In the genomic region with DNA sequence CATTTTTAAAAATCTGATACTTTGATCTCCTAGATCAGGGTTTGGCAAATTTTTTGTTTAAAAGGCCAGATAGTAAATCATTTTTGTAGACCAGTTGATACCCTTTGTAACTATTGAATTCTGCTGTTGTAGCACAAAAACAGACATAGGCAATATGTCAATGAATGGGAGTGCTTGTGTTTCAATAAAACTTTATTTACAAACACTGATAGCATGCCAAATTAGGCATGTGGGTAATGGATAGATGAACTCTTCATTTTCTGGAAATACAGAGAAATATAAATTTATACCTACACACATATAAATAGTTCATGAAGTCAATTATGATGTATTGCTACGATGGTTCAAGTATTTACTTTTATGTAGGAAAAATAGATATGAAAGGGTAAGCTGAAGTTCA, we compare ENCODE assay signal across 2 cellular contexts.
A peak's percentile ranks its signal among the peaks of the same experiment; 100 is the strongest.
TF ChIP-seq lines count a peak whose summit lies in the region.

No MANE protein-coding gene starts in this region.

TF ChIP-seq in GM12878, 131 proteins besides CTCF, POLR2A, EP300 and RAD21:
- TF ChIP-seq, protein P1, sequence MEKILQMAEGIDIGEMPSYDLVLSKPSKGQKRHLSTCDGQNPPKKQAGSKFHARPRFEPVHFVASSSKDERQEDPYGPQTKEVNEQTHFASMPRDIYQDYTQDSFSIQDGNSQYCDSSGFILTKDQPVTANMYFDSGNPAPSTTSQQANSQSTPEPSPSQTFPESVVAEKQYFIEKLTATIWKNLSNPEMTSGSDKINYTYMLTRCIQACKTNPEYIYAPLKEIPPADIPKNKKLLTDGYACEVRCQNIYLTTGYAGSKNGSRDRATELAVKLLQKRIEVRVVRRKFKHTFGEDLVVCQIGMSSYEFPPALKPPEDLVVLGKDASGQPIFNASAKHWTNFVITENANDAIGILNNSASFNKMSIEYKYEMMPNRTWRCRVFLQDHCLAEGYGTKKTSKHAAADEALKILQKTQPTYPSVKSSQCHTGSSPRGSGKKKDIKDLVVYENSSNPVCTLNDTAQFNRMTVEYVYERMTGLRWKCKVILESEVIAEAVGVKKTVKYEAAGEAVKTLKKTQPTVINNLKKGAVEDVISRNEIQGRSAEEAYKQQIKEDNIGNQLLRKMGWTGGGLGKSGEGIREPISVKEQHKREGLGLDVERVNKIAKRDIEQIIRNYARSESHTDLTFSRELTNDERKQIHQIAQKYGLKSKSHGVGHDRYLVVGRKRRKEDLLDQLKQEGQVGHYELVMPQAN (conservative IDR thresholded peaks at IDR 0.05): no peak
- TF ChIP-seq, protein P2, sequence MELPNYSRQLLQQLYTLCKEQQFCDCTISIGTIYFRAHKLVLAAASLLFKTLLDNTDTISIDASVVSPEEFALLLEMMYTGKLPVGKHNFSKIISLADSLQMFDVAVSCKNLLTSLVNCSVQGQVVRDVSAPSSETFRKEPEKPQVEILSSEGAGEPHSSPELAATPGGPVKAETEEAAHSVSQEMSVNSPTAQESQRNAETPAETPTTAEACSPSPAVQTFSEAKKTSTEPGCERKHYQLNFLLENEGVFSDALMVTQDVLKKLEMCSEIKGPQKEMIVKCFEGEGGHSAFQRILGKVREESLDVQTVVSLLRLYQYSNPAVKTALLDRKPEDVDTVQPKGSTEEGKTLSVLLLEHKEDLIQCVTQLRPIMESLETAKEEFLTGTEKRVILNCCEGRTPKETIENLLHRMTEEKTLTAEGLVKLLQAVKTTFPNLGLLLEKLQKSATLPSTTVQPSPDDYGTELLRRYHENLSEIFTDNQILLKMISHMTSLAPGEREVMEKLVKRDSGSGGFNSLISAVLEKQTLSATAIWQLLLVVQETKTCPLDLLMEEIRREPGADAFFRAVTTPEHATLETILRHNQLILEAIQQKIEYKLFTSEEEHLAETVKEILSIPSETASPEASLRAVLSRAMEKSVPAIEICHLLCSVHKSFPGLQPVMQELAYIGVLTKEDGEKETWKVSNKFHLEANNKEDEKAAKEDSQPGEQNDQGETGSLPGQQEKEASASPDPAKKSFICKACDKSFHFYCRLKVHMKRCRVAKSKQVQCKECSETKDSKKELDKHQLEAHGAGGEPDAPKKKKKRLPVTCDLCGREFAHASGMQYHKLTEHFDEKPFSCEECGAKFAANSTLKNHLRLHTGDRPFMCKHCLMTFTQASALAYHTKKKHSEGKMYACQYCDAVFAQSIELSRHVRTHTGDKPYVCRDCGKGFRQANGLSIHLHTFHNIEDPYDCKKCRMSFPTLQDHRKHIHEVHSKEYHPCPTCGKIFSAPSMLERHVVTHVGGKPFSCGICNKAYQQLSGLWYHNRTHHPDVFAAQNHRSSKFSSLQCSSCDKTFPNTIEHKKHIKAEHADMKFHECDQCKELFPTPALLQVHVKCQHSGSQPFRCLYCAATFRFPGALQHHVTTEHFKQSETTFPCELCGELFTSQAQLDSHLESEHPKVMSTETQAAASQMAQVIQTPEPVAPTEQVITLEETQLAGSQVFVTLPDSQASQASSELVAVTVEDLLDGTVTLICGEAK (IDR thresholded peaks at IDR 0.05; ENCODE audit: borderline replicate concordance): peak; percentile 61; the same call in 1 of the 2 replicates

TF ChIP-seq in K562, 482 proteins besides CTCF, POLR2A, EP300 and RAD21 (continued from another document):
- TF ChIP-seq, protein P2 (IDR thresholded peaks at IDR 0.05): peak; percentile 71
- TF ChIP-seq, protein P2 (CRISPR knock-in tag; IDR thresholded peaks at IDR 0.05): peak; percentile 79
- TF ChIP-seq KLF13 (tag; IDR thresholded peaks at IDR 0.05; ENCODE audit: borderline replicate concordance, low read depth) (no peak), TSC22D4 (tag; IDR thresholded peaks at IDR 0.05) (no peak)
